8 cellular contexts compared by ENCODE assay signal in the genomic region with DNA sequence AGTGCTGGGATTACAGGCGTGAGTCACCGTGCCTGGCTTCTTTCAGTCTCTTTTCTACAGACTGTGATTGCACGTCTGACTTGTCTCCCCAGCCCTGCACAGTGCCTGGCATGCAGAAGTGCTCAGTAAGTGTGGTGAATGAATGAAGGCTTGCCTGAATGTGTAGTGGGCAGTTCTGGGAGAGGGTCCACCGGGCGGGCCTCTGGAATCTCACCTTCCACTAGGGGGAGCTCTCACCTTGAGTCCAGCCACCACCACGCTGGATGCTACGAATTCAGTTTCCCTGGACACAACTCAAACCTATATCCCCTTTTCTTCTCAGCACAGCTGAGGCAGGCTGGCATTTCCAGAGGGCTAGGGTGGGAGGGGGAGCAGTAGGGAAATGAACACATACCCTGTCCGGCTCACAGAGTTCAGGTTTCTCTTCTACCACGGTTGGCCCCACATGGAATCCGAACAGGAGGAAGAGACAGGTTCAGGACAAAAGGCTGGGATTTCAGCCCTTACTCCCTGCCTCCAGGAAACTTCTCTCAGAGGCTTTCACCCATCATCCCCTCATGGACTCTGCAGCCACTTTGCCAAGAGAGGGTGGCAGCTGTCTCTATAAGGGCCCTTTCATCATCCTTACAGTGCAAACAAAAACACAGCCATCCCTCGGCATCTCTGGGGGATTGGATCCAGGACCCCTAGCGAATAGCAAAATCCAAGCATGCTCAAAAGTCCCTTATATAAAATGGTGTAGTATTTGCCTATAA.
DNase-seq lines count a peak whose midpoint lies in the region; ATAC-seq and TF ChIP-seq lines count a peak whose summit lies in the region.

No MANE protein-coding gene starts in this region.

- intact Hi-C loops in CD4-positive, alpha-beta T cell (cut with DNase I, micrococcal nuclease), result loop anchor here in 1 of 2 experiments (5.0 kb wide), 1 partner anchor 85 kb away; a partner anchor contains a TSS
- intact Hi-C loops in PC-3 (cut with micrococcal nuclease) (no loop called here), tibial artery (cut with DNase I; ENCODE audit: low total_unique reads) (no loop called here)

- no peaks in the 10 kb centered on the region for H3K4me1 Mint-ChIP-seq in CD4-positive, alpha-beta T cell (ENCODE audit: low read depth)

- H2AFZ ChIP-seq in PC-3 (ENCODE audit: low read length) (no peak overlapping the region), fibroblast of lung (ENCODE audit: low read length) (no peak overlapping the region)

- H3K36me3 Mint-ChIP-seq in CD4-positive, alpha-beta T cell (ENCODE audit: low read depth), result no peaks in the 10 kb centered on the region

- no peak overlapping the region for H3K27ac ChIP-seq in CD4-positive, alpha-beta T cell (ENCODE audit: low read depth, low read length)
- H3K27ac ChIP-seq in PC-3 (ENCODE audit: low read length), result no peak overlapping the region
- no peak overlapping the region for H3K27ac ChIP-seq in fibroblast of lung (ENCODE audit: insufficient read depth, low read length)
- H3K27ac ChIP-seq in tibial artery, result no peak overlapping the region

- CTCF ChIA-PET in CD4-positive, alpha-beta T cell (lab: Charles Lee), result interaction anchor here (2.3 kb wide), 1 partner anchor 87 kb away, joined by 9 read pairs; a partner anchor contains a TSS
- CTCF ChIA-PET in PC-3 (lab: Charles Lee), result interaction anchor here (0.6 to 1.0 kb wide), 3 partner anchors 63 to 498 kb away, joined by 3 to 5 read pairs (median 4); a partner anchor contains a TSS

- H3K27ac Mint-ChIP-seq in CD4-positive, alpha-beta T cell, result no peak overlapping the region

- no peaks in the 10 kb centered on the region for H3F3A ChIP-seq in PC-3 (ENCODE audit: low read length, unreplicated experiment)

- H3K4me3 Mint-ChIP-seq in CD4-positive, alpha-beta T cell, result no peak overlapping the region

- no peak for ATAC-seq in CD4-positive, alpha-beta T cell (ENCODE audit: poor library complexity)
- ATAC-seq in PC-3 (peak; percentile 35; the same call in 1 of the 2 replicates), HG03097 (IDR thresholded peaks at IDR 0.05; ENCODE audit: low FRiP score, unreplicated experiment) (no peak)

- no peaks in the 10 kb centered on the region for H4K20me1 ChIP-seq in PC-3 (ENCODE audit: low read length)
- H4K20me1 ChIP-seq in fibroblast of lung (ENCODE audit: control insufficient read depth, extremely low read depth, insufficient read depth, low read length), result no peaks in the 10 kb centered on the region

- no peaks in the 10 kb centered on the region for H3K27me3 ChIP-seq in CD4-positive, alpha-beta T cell (ENCODE audit: control insufficient read depth, insufficient read depth, low read length)
- no peaks in the 10 kb centered on the region for H3K27me3 ChIP-seq in PC-3 (ENCODE audit: low read length)
- peaks cover 2% of the 10 kb centered on the region for H3K27me3 ChIP-seq in fibroblast of lung (ENCODE audit: control insufficient read depth, insufficient read depth, low read length)
- peaks cover 0 to 34% of the 10 kb centered on the region in 2 donors for H3K27me3 ChIP-seq in tibial artery

- H3K4me2 ChIP-seq in PC-3 (ENCODE audit: low read length) (no peak overlapping the region), fibroblast of lung (ENCODE audit: extremely low read depth, insufficient read depth, low read length) (no peak overlapping the region)

- DNase-seq in CD4-positive, alpha-beta T cell, result no peak
- DNase-seq in GM20000 (ENCODE audit: low spot score) (peak; percentile 59), PC-3 (peak; percentile 61), fibroblast of lung (ENCODE audit: low read depth in 2 of 2) (peak in 1 of 2 donors; percentile 20), tibial artery (no peak), ecto neural progenitor cell (ENCODE audit: low spot score) (no peak), inferior parietal cortex (ENCODE audit: extremely low spot score) (no peak)

- no peaks in the 10 kb centered on the region for H3K9me3 ChIP-seq in CD4-positive, alpha-beta T cell (ENCODE audit: control insufficient read depth, low read length)
- H3K9me3 ChIP-seq in PC-3 (ENCODE audit: low read length), result no peaks in the 10 kb centered on the region
- H3K9me3 ChIP-seq in fibroblast of lung (ENCODE audit: control insufficient read depth, insufficient read depth, low read depth, low read length), result no peaks in the 10 kb centered on the region
- no peaks in the 10 kb centered on the region for H3K9me3 ChIP-seq in tibial artery

- H3K36me3 ChIP-seq in PC-3 (ENCODE audit: low read depth, low read length) (no peaks in the 10 kb centered on the region), fibroblast of lung (ENCODE audit: control insufficient read depth, insufficient read depth, low read length) (no peaks in the 10 kb centered on the region), tibial artery (no peaks in the 10 kb centered on the region)

- POLR2A ChIA-PET in CD4-positive, alpha-beta T cell (lab: Charles Lee), result no interaction called here
- POLR2A ChIA-PET in PC-3 (lab: Charles Lee; ENCODE audit: unreplicated experiment), result no interaction called here

- H3K4me1 ChIP-seq in PC-3 (ENCODE audit: insufficient read depth, low read length), result no peaks in the 10 kb centered on the region
- H3K4me1 ChIP-seq in fibroblast of lung (ENCODE audit: control insufficient read depth, extremely low read depth, insufficient read depth, low read length), result no peaks in the 10 kb centered on the region
- no peaks in the 10 kb centered on the region for H3K4me1 ChIP-seq in tibial artery

- H3K9me3 Mint-ChIP-seq in CD4-positive, alpha-beta T cell, result no peaks in the 10 kb centered on the region

- no TSS peak for BruUV-seq in PC-3 (replicated peaks; lab: Mats Ljungman, UMichigan)

- no peak overlapping the region for H3K4me3 ChIP-seq in PC-3 (ENCODE audit: low read length)
- no peak overlapping the region for H3K4me3 ChIP-seq in fibroblast of lung (replicated peaks in 1 of 4; ENCODE audit: control extremely low read depth in 1 of 4, insufficient read depth in 1 of 4, low read depth in 3 of 4, low read length in 4 of 4)
- H3K4me3 ChIP-seq in tibial artery, result no peak overlapping the region

- peak; percentile 55 for TF ChIP-seq CTCF in CD4-positive, alpha-beta T cell (IDR thresholded peaks at IDR 0.05)
- TF ChIP-seq CTCF in GM20000 (IDR thresholded peaks at IDR 0.05; ENCODE audit: extremely low read depth, missing control alignments), result peak; percentile 25
- peak; percentile 77 for TF ChIP-seq CTCF in PC-3 (conservative IDR thresholded peaks at IDR 0.05; ENCODE audit: low read depth, low read length)
- TF ChIP-seq CTCF in fibroblast of lung (conservative IDR thresholded peaks at IDR 0.05 in 1 of 2, IDR thresholded peaks at IDR 0.05 in 1 of 2; ENCODE audit: low read depth in 1 of 2, low read length in 2 of 2), result peak; percentile 23 to 51
- peak; percentile 8 to 14 for TF ChIP-seq CTCF in tibial artery (IDR thresholded peaks at IDR 0.05)

- H3K9me2 ChIP-seq in PC-3 (replicated peaks; ENCODE audit: low read length), result no peaks in the 10 kb centered on the region

- H3K27me3 Mint-ChIP-seq in CD4-positive, alpha-beta T cell, result no peaks in the 10 kb centered on the region

- H3K79me2 ChIP-seq in PC-3 (ENCODE audit: low read length), result no peaks in the 10 kb centered on the region
- H3K79me2 ChIP-seq in fibroblast of lung (ENCODE audit: control insufficient read depth, insufficient read depth, low read length), result no peaks in the 10 kb centered on the region

- no peak overlapping the region for H3K9ac ChIP-seq in PC-3 (ENCODE audit: low read length)
- no peak overlapping the region for H3K9ac ChIP-seq in fibroblast of lung (ENCODE audit: insufficient read depth, low read length)

Comparison
In these comparisons a context has a peak if more than half of its experiments do, and no peak if none do; other contexts are left out.
1. DNase-seq: peak in GM20000 (single experiment) and PC-3 (single experiment); none in CD4-positive, alpha-beta T cell (0 of 10), tibial artery (0 of 2), ecto neural progenitor cell (single experiment) and inferior parietal cortex (single experiment).
2. CTCF ChIP-seq: peak in every context shown above with its lines; median percentile 77 in PC-3; 55 in CD4-positive, alpha-beta T cell; 37 in fibroblast of lung; 25 in GM20000; 11 in tibial artery.